24 cellular contexts compared by ENCODE assay signal in genomic region chr11:134439181-134439580, GRCh38. TPM values are rescaled to one million over a fixed set of nuclear protein-coding genes. Genes with fewer than 3 reads are reported as not detected.
A peak's percentile ranks its signal among the peaks of the same experiment; 100 is the strongest.
DNase-seq lines count a peak whose midpoint lies in the region; ATAC-seq, FAIRE-seq and TF ChIP-seq lines count a peak whose summit lies in the region.
"Had no signal": no experiment of that assay in that cellular context is flagged by ENCODE, and none has a peak within 500 bp of the region (broad histone marks: within the 10 kb centered on the region; RNA-seq: fewer than 3 reads in every experiment).

No MANE protein-coding gene starts in this region.

- no peaks in the 10 kb centered on the region for H3K36me3 ChIP-seq in DND-41 (ENCODE audit: insufficient read depth, low read length)
- H3K36me3 ChIP-seq in sigmoid colon, result no peaks in the 10 kb centered on the region
- H3K36me3 ChIP-seq: ascending aorta, esophagus squamous epithelium, tibial nerve had no signal

- no peak overlapping the region for H3K4me2 ChIP-seq in DND-41 (ENCODE audit: insufficient read depth, low read length)

- H3K79me2 ChIP-seq in DND-41 (ENCODE audit: insufficient read depth, low read length), result no peaks in the 10 kb centered on the region

- WGBS in sigmoid colon, 2 donors, result 71 to 77% methylated on average over 8 of the region's 8 CpGs

- H3K4me3 ChIP-seq in DND-41 (ENCODE audit: low read depth in 1 of 2, low read length in 2 of 2) (no peak overlapping the region), sigmoid colon (no peak overlapping the region)
- H3K4me3 ChIP-seq: ascending aorta, esophagus squamous epithelium, GM12878, tibial nerve had no signal

- no peak overlapping the region for H2AFZ ChIP-seq in DND-41 (ENCODE audit: low read depth, low read length)

- no peak for TF ChIP-seq EP300 in sigmoid colon (IDR thresholded peaks at IDR 0.05)

- no peak for FAIRE-seq in GM12891 (lab: Jason Lieb, UNC)
- FAIRE-seq: GM12878 had no signal

- H3K4me1 ChIP-seq in DND-41 (ENCODE audit: insufficient read depth, low read length) (no peaks in the 10 kb centered on the region), sigmoid colon (no peaks in the 10 kb centered on the region)
- H3K4me1 ChIP-seq: ascending aorta, esophagus squamous epithelium, tibial nerve had no signal

- H3K9me3 ChIP-seq in DND-41 (ENCODE audit: insufficient read depth, low read length, severe bottlenecking), result peaks cover 9% of the 10 kb centered on the region
- no peaks in the 10 kb centered on the region for H3K9me3 ChIP-seq in sigmoid colon
- H3K9me3 ChIP-seq: ascending aorta, esophagus squamous epithelium, tibial nerve had no signal

- H4K20me1 ChIP-seq in DND-41 (ENCODE audit: insufficient read depth, low read length), result no peaks in the 10 kb centered on the region

- TF ChIP-seq POLR2A in sigmoid colon (IDR thresholded peaks at IDR 0.05) (no peak), GM12891 (IDR thresholded peaks at IDR 0.05; ENCODE audit: low read depth, low read length) (no peak)

- no peak overlapping the region for H3K9ac ChIP-seq in DND-41 (ENCODE audit: low read depth, low read length)

- DNase-seq in DND-41, result no peak
- DNase-seq in NCI-H1694 treated with DMSO at 0.1 percent for 48 hours (lab: John Stamatoyannopoulos, UW), result peak; percentile 44
- DNase-seq in kidney tubule cell (ENCODE audit: low spot score), result peak; percentile 37
- DNase-seq in sigmoid colon, result peak; percentile 46
- no peak for DNase-seq in GM12891 (ENCODE audit: insufficient read length, low spot score)
- no peak for DNase-seq in GM19240 (ENCODE audit: insufficient read length, low spot score)
- DNase-seq: activated CD4-positive, alpha-beta memory T cell treated with anti-CD3 and anti-CD28 coated beads, Interleukin-2, amount 10 ng/mL, durations not matched to agents 7 days and 5 days; activated naive CD4-positive, alpha-beta T cell treated with anti-CD3 and anti-CD28 coated beads for 36 hours; COR-L47; effector memory CD8-positive, alpha-beta T cell; esophagus squamous epithelium; GF-D8; NCI-H1048; NCI-H2081 treated with DMSO at 0.1 percent for 48 hours; NCI-H510A treated with DMSO at 0.1 percent for 48 hours; Right ventricle myocardium superior; stimulated activated CD4-positive, alpha-beta T cell treated with anti-CD3 and anti-CD28 coated beads, Interleukin-1b, Interleukin-23, amount 100 ng/mL, for 48 hours; stimulated activated naive CD4-positive, alpha-beta T cell treated with Interleukin-2 at 50 U/mL for 16 hours had no signal

- H3K27me3 ChIP-seq in DND-41 (ENCODE audit: insufficient read depth, low read length, poor library complexity) (peaks cover 6% of the 10 kb centered on the region), sigmoid colon (peaks cover 0 to 10% (median 4%) of the 10 kb centered on the region in 3 donors)
- H3K27me3 ChIP-seq: ascending aorta, tibial nerve had no signal

- TF ChIP-seq CTCF in DND-41 (IDR thresholded peaks at IDR 0.05; ENCODE audit: borderline replicate concordance, extremely low read depth, low read length, poor library complexity, severe bottlenecking), result peak; percentile 12
- TF ChIP-seq CTCF in sigmoid colon (IDR thresholded peaks at IDR 0.05), result no peak

- intact Hi-C loops in sigmoid colon (cut with DNase I), result no loop called here

- ATAC-seq in DND-41 (ENCODE audit: insufficient read depth, low read depth), result no peak
- no peak for ATAC-seq in GM21367 (IDR thresholded peaks at IDR 0.05; ENCODE audit: unreplicated experiment)
- ATAC-seq: effector memory CD8-positive, alpha-beta T cell; GM12878; sciatic nerve; WTC11 had no signal

- H3K27ac ChIP-seq in DND-41 (ENCODE audit: low read length), result no peak overlapping the region
- no peak overlapping the region for H3K27ac ChIP-seq in sigmoid colon
- H3K27ac ChIP-seq: ascending aorta, esophagus squamous epithelium, tibial nerve had no signal

TF ChIP-seq in GM12891, 5 proteins besides CTCF, POLR2A, EP300 and RAD21:
- TF ChIP-seq PAX5 (IDR thresholded peaks at IDR 0.05; ENCODE audit: insufficient read depth, low read length, severe bottlenecking), result no peak
- TF ChIP-seq SPI1 (IDR thresholded peaks at IDR 0.05; ENCODE audit: low read depth, low read length), result no peak
- no peak for TF ChIP-seq POLR2AphosphoS5 (IDR thresholded peaks at IDR 0.05; ENCODE audit: low read depth, low read length)
- TF ChIP-seq POU2F2 (IDR thresholded peaks at IDR 0.05; ENCODE audit: low read depth, low read length), result no peak
- TF ChIP-seq TAF1 (IDR thresholded peaks at IDR 0.05; ENCODE audit: low read depth, low read length), result no peak

RNA-seq across cellular contexts. Expression of gene B3GAT1, which starts 27.1 kb away (rescaled TPM):
- total RNA-seq in sigmoid colon, result under 1 TPM in 3 of 4 donors, not detected in 1; 0.16 to 0.28 (median 0.27) TPM
- polyA plus RNA-seq in sigmoid colon, result under 1 TPM in 1 of 3 donors, not detected in 2; 0.63 TPM
- not detected for polyA plus RNA-seq in GM12891 (2012; ENCODE audit: low read depth, missing spikeins)
- polyA plus RNA-seq: GM12878 had no signal

Comparison
In these comparisons a context has a peak if more than half of its experiments do, and no peak if none do; other contexts are left out.
1. DNase-seq: peak in NCI-H1694 treated with DMSO at 0.1 percent for 48 hours (single experiment), kidney tubule cell (single experiment) and sigmoid colon (single experiment); none in DND-41 (single experiment), GM12891 (single experiment) and GM19240 (single experiment).